11 cellular contexts compared by ENCODE assay signal in genomic region chr18:68796936-68797690, GRCh38. TPM values are rescaled to one million over a fixed set of nuclear protein-coding genes. Genes with fewer than 3 reads are reported as not detected.
A peak's percentile ranks its signal among the peaks of the same experiment; 100 is the strongest.
DNase-seq lines count a peak whose midpoint lies in the region; ATAC-seq and TF ChIP-seq lines count a peak whose summit lies in the region.
"Had no signal": no experiment of that assay in that cellular context is flagged by ENCODE, and none has a peak within 500 bp of the region (broad histone marks: within the 10 kb centered on the region; RNA-seq: fewer than 3 reads in every experiment).

No MANE protein-coding gene starts in this region.

- TF ChIP-seq CTCF in epithelial cell of esophagus (IDR thresholded peaks at IDR 0.05; ENCODE audit: insufficient read depth, low read depth, low read length, missing control alignments) = no peak

- DNase-seq in DMS53 (lab: John Stamatoyannopoulos, UW) (peak; percentile 80), NCI-H1436 (lab: John Stamatoyannopoulos, UW) (peak; percentile 79), epithelial cell of esophagus (ENCODE audit: low read depth) (peak; percentile 11), myocyte (ENCODE audit: low read depth) (peak; percentile 84), NCI-H2029 (lab: John Stamatoyannopoulos, UW) (no peak)
- DNase-seq in effector CD8-positive, alpha-beta T cell (lab: John Stamatoyannopoulos, UW) = no peak
- DNase-seq: effector memory CD4-positive, alpha-beta T cell; mammary epithelial cell; right lobe of liver had no signal

- no peak for ATAC-seq in GM19455 (IDR thresholded peaks at IDR 0.05; ENCODE audit: unreplicated experiment)
- ATAC-seq in GM21786 (IDR thresholded peaks at IDR 0.05; ENCODE audit: unreplicated experiment) = no peak
- ATAC-seq: right lobe of liver had no signal

- no peak overlapping the region for H3K4me3 ChIP-seq in epithelial cell of esophagus (ENCODE audit: low read length)
- H3K4me3 ChIP-seq: right lobe of liver had no signal

RNA-seq across cellular contexts. Expression of gene CCDC102B, which starts 0.8 kb away (rescaled TPM):
- 22.1 and 43.3 TPM in 2 replicates for total RNA-seq in myocyte
- 3.6 TPM for polyA plus RNA-seq in myocyte (2012)

Comparison
In these comparisons a context has a peak if more than half of its experiments do, and no peak if none do; other contexts are left out.
1. DNase-seq: peak in DMS53 (single experiment), NCI-H1436 (single experiment), epithelial cell of esophagus (single experiment) and myocyte (single experiment); none in effector CD8-positive, alpha-beta T cell (single experiment) and NCI-H2029 (single experiment).